Comparison of ENCODE assay signal across 8 cellular contexts in the genomic region with DNA sequence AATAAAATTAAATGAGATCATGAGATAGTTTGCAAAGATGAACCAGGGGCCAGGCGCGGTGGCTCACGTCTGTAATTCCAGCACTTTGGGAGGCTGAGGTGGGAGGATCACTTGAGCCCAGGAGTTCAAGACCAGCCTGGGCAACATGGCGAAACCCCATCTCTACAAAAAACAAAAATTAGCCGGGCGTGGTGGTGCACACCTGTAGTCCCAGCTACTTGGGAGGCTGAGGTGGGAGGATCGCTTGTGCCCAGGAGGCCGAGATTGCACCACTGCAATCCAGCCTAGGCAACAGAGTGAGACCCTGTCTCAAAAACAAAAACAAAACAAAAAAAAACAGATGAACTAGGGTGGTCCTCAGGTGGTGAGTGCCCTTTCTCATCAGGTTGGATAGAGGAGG. TPM values are rescaled to one million over a fixed set of nuclear protein-coding genes. Genes with fewer than 3 reads are reported as not detected.
DNase-seq lines count a peak whose midpoint lies in the region; ATAC-seq and TF ChIP-seq lines count a peak whose summit lies in the region.
"Not testable (repeated sequence)": the region's sequence is repeated elsewhere in the genome, so short reads cannot be mapped to it uniquely, and the experiment has no call there.

No MANE protein-coding gene starts in this region.

- not testable (repeated sequence) for H3K9me3 ChIP-seq in Karpas-422 (ENCODE audit: low read length); esophagus muscularis mucosa; right lobe of liver; ovary; thymus (ENCODE audit: control insufficient read depth)

- not testable (repeated sequence) for H3K27me3 ChIP-seq in Karpas-422 (ENCODE audit: low read length); esophagus muscularis mucosa; right lobe of liver; ovary; thymus (ENCODE audit: control insufficient read depth, insufficient read depth)

- peak overlapping the region; percentile 77 for H3K4me3 ChIP-seq in Karpas-422 (ENCODE audit: low read length)
- H3K4me3 ChIP-seq in astrocyte of the spinal cord (ENCODE audit: low read depth, low read length): peak overlapping the region; percentile 65
- H3K4me3 ChIP-seq in esophagus muscularis mucosa: peak overlapping the region; percentile 64 to 82 (median 75)
- H3K4me3 ChIP-seq in right lobe of liver: peak overlapping the region in 2 of 3 donors; percentile 68 to 70
- peak overlapping the region; percentile 73 for H3K4me3 ChIP-seq in ovary
- peak overlapping the region; percentile 78 for H3K4me3 ChIP-seq in thymus (ENCODE audit: low read length)

- not testable (repeated sequence) for H2AFZ ChIP-seq in Karpas-422 (ENCODE audit: low read length)

- H3K9me3 Mint-ChIP-seq in CD14-positive monocyte, activated B cell treated with CpG ODN at 0.5 μM for 24 hours: not testable (repeated sequence)

- ATAC-seq in activated B cell treated with CpG ODN at 0.5 μM for 24 hours (ENCODE audit: low read depth); right lobe of liver: not testable (repeated sequence)

- CTCF ChIA-PET in activated B cell treated with CpG ODN at 0.5 μM for 24 hours (lab: Charles Lee): not testable (repeated sequence)

- not testable (repeated sequence) for TF ChIP-seq EP300 in esophagus muscularis mucosa (IDR thresholded peaks at IDR 0.05); ovary (IDR thresholded peaks at IDR 0.05)

- H3K4me3 Mint-ChIP-seq in CD14-positive monocyte (peak overlapping the region; percentile 84 to 93), activated B cell treated with CpG ODN at 0.5 μM for 24 hours (peak overlapping the region; percentile 93)

- in situ Hi-C loops in astrocyte of the spinal cord (cut with HindIII; ENCODE audit: low sequenced_read_pairs): not testable (repeated sequence)

- not testable (repeated sequence) for H3K36me3 ChIP-seq in Karpas-422 (ENCODE audit: insufficient read depth, low read length); right lobe of liver; ovary; thymus (ENCODE audit: control insufficient read depth, insufficient read depth)
- peaks cover 0 to 10% (median 5%) of the 10 kb centered on the region in 4 donors for H3K36me3 ChIP-seq in esophagus muscularis mucosa

- peaks cover 25 to 28% of the 10 kb centered on the region in 2 donors for H3K36me3 Mint-ChIP-seq in CD14-positive monocyte
- not testable (repeated sequence) for H3K36me3 Mint-ChIP-seq in activated B cell treated with CpG ODN at 0.5 μM for 24 hours (ENCODE audit: low read depth)

- TF ChIP-seq CTCF in CD14-positive monocyte (IDR thresholded peaks at IDR 0.05); activated B cell treated with CpG ODN at 0.5 μM for 24 hours (IDR thresholded peaks at IDR 0.05); astrocyte of the spinal cord (IDR thresholded peaks at IDR 0.05; ENCODE audit: low read depth, low read length); esophagus muscularis mucosa (IDR thresholded peaks at IDR 0.05); right lobe of liver (IDR thresholded peaks at IDR 0.05); ovary (IDR thresholded peaks at IDR 0.05): not testable (repeated sequence)

- not testable (repeated sequence) for H4K20me1 ChIP-seq in Karpas-422 (ENCODE audit: insufficient read depth, low read depth, low read length)

- H3K9me2 ChIP-seq in Karpas-422 (replicated peaks; ENCODE audit: insufficient read depth, low read length): not testable (repeated sequence)

- POLR2A ChIA-PET in activated B cell treated with CpG ODN at 0.5 μM for 24 hours (lab: Charles Lee): interaction anchor here (0.7 to 1.8 kb wide), 3 partner anchors 207 to 436 kb away, joined by 3 to 6 read pairs (median 4); a partner anchor contains a TSS

- H3K9ac ChIP-seq in Karpas-422 (ENCODE audit: low read length): peak overlapping the region; percentile 81

- H3K79me2 ChIP-seq in Karpas-422 (ENCODE audit: low read length): not testable (repeated sequence)

- peak overlapping the region; percentile 66 to 96 (median 95) for H3K27ac Mint-ChIP-seq in CD14-positive monocyte
- H3K27ac Mint-ChIP-seq in activated B cell treated with CpG ODN at 0.5 μM for 24 hours: peak overlapping the region; percentile 96

- H3K4me1 ChIP-seq in Karpas-422 (ENCODE audit: low read length) (peaks cover 19% of the 10 kb centered on the region), esophagus muscularis mucosa (peaks cover 25 to 48% (median 37%) of the 10 kb centered on the region in 4 donors), right lobe of liver (peaks cover 0 to 27% (median 11%) of the 10 kb centered on the region in 4 donors)
- not testable (repeated sequence) for H3K4me1 ChIP-seq in ovary (ENCODE audit: insufficient read depth); thymus (ENCODE audit: control insufficient read depth, insufficient read depth, low read length)

- H3K4me2 ChIP-seq in Karpas-422 (ENCODE audit: low read depth, low read length, poor library complexity, severe bottlenecking): peak overlapping the region; percentile 96

- not testable (repeated sequence) for H3K27me3 Mint-ChIP-seq in CD14-positive monocyte (ENCODE audit: low read depth in 3 of 3); activated B cell treated with CpG ODN at 0.5 μM for 24 hours

- intact Hi-C loops in CD14-positive monocyte (cut with micrococcal nuclease) (loop anchor here in 1 of 2 donors (1.0 kb wide), 1 partner anchor 7 kb away; a partner anchor contains a TSS), activated B cell treated with CpG ODN at 0.5 μM for 24 hours (cut with micrococcal nuclease) (loop anchor here (1.0 kb wide), 4 partner anchors 7 to 111 kb away; a partner anchor contains a TSS)
- intact Hi-C loops in esophagus muscularis mucosa (cut with DNase I); right lobe of liver (cut with DNase I); ovary (cut with DNase I): not testable (repeated sequence)

- TF ChIP-seq POLR2A in esophagus muscularis mucosa (IDR thresholded peaks at IDR 0.05; ENCODE audit: low read depth); right lobe of liver (IDR thresholded peaks at IDR 0.05); ovary (IDR thresholded peaks at IDR 0.05): not testable (repeated sequence)

- not testable (repeated sequence) for DNase-seq in CD14-positive monocyte (ENCODE audit: low spot score); Karpas-422; activated B cell treated with CpG ODN at 0.5 μM for 24 hours; astrocyte of the spinal cord (ENCODE audit: low read depth, low spot score); esophagus muscularis mucosa (ENCODE audit: extremely low spot score); right lobe of liver
- peak in 1 of 5 donors; percentile 35 for DNase-seq in ovary

- H3K4me1 Mint-ChIP-seq in CD14-positive monocyte (peaks cover 25% of the 10 kb centered on the region), activated B cell treated with CpG ODN at 0.5 μM for 24 hours (peaks cover 22% of the 10 kb centered on the region)

- WGBS in esophagus muscularis mucosa: 88% methylated on average over 8 of the region's 8 CpGs
- 82% methylated on average over 6 of the region's 8 CpGs for WGBS in right lobe of liver (ENCODE audit: insufficient coverage, low coverage, low lambda C conversion rate, missing lambda C conversion rate)
- WGBS in ovary, 3 donors: 79 to 84% (median 83%) methylated on average over 8 of the region's 8 CpGs
- 97% methylated on average over 8 of the region's 8 CpGs for WGBS in thymus

- H3K27ac ChIP-seq in Karpas-422 (ENCODE audit: low read length): peak overlapping the region; percentile 91
- peak overlapping the region; percentile 93 to 99 (median 96) for H3K27ac ChIP-seq in esophagus muscularis mucosa (replicated peaks in 1 of 4)
- H3K27ac ChIP-seq in right lobe of liver: peak overlapping the region; percentile 90 to 99 (median 97)
- peak overlapping the region; percentile 90 to 96 for H3K27ac ChIP-seq in ovary
- H3K27ac ChIP-seq in thymus (ENCODE audit: low read depth): peak overlapping the region; percentile 99

RNA-seq across cellular contexts. Expression of a gene that starts 7.4 kb away (rescaled TPM):
- polyA plus RNA-seq in CD14-positive monocyte: 100 to 1,000 TPM in 1 of 2 donors, 10 to 100 TPM in 1; 84.5 to 118 TPM
- 4.4 and 18.1 TPM in 2 replicates for total RNA-seq in Karpas-422 (2014; rRNA removed; shearing (Covaris generic); ENCODE audit: low replicate concordance)
- 7.8 and 12.6 TPM in 2 replicates for total RNA-seq in activated B cell treated with CpG ODN at 0.5 μM for 24 hours
- total RNA-seq in esophagus muscularis mucosa: 10 to 100 TPM; 12.9 to 29.5 (median 19.9) TPM
- total RNA-seq in right lobe of liver: 10 to 100 TPM; 25.4 to 50.4 (median 36.9) TPM
- total RNA-seq in ovary: 10 to 100 TPM in 6 of 7 donors, 1 to 10 TPM in 1; 9.5 to 50.9 (median 31.1) TPM
- polyA plus RNA-seq in ovary: 10 to 100 TPM; 23.2 to 31.5 TPM
- 48.5 TPM for polyA plus RNA-seq in thymus

RNA-seq across cellular contexts. Expression of a gene that starts 54.8 kb away (rescaled TPM):
- polyA plus RNA-seq in CD14-positive monocyte (10 to 100 TPM in 1 of 2 donors, 1 to 10 TPM in 1; 9.2 to 15.9 TPM), ovary (10 to 100 TPM; 41.6 to 54.5 TPM), thymus (59.9 TPM)
- total RNA-seq in Karpas-422 (2014; rRNA removed; shearing (Covaris generic); ENCODE audit: low replicate concordance): 36.3 and 65.4 TPM in 2 replicates
- total RNA-seq in activated B cell treated with CpG ODN at 0.5 μM for 24 hours (81.1 and 88.6 TPM in 2 replicates), esophagus muscularis mucosa (10 to 100 TPM; 32.3 to 45.5 (median 38.9) TPM), right lobe of liver (10 to 100 TPM; 16.5 to 29.1 (median 22.6) TPM), ovary (10 to 100 TPM; 49.5 to 74.4 (median 58.6) TPM)
